In the genomic region with DNA sequence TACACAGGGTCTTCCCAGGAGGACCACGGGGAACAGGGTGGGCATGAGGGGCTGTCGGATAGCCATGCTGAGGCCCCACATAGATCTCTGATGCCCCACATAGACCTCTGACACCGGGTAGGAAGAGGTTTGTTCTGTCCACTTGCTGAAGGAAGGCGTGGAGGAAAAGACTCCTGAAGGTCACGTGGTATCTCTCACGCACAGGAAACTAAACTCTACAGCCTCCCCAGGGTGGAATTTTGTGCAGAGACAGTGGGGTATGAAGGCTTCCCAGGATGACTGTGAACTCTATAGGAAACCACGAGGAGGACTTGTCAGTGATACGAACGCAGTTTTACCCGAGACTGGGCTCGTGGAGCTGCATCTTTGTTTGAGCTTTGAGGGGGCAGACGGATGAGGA, we compare ENCODE assay signal across 15 cellular contexts. TPM values are rescaled to one million over a fixed set of nuclear protein-coding genes. Genes with fewer than 3 reads are reported as not detected.
A peak's percentile ranks its signal among the peaks of the same experiment; 100 is the strongest.
DNase-seq lines count a peak whose midpoint lies in the region; ATAC-seq and TF ChIP-seq lines count a peak whose summit lies in the region.
"Had no signal": no experiment of that assay in that cellular context is flagged by ENCODE, and none has a peak within 500 bp of the region (broad histone marks: within the 10 kb centered on the region; RNA-seq: fewer than 3 reads in every experiment).

No MANE protein-coding gene starts in this region.

- H3K27ac ChIP-seq in dorsolateral prefrontal cortex (peak overlapping the region in 58 of 59 donors; percentile 6 to 87 (median 76)), mucosa of rectum (ENCODE audit: low read depth in 2 of 2, low read length in 2 of 2) (peak overlapping the region; percentile 72 to 83)

- DNase-seq in natural killer cell (no peak), dorsolateral prefrontal cortex (no peak), NCI-H69 (lab: John Stamatoyannopoulos, UW) (no peak), NOMO-1 treated with dmso at 0.1 percent for 144 hours (lab: John Stamatoyannopoulos, UW; ENCODE audit: unreplicated experiment) (no peak)
- no peak for DNase-seq in natural killer cell treated with Interleukin-12 subunit alpha and Interleukin-12 subunit beta and Interleukin-15 and Interleukin-18, amount 100 ng/mL, for 72 hours (ENCODE audit: low spot score)
- no peak for DNase-seq in activated naive CD4-positive, alpha-beta T cell treated with anti-CD3 and anti-CD28 coated beads for 36 hours
- DNase-seq in activated CD4-positive, alpha-beta T cell treated with anti-CD3 and anti-CD28 coated beads, Interleukin-2, amount 10 ng/mL, durations not matched to agents 7 days and 5 days: no peak
- DNase-seq: activated effector memory CD4-positive, alpha-beta T cell treated with anti-CD3 and anti-CD28 coated beads, Interleukin-2, amount 50 U/mL, for 16 hours; effector memory CD4-positive, alpha-beta T cell; islet precursor cell; Kasumi-1; NCI-H1436 had no signal

- TF ChIP-seq CTCF in natural killer cell (IDR thresholded peaks at IDR 0.05): no peak
- TF ChIP-seq CTCF in dorsolateral prefrontal cortex (IDR thresholded peaks at IDR 0.05 in 54 of 56, conservative IDR thresholded peaks at IDR 0.05 in 2 of 56; ENCODE audit: low read depth in 1 of 56, partially characterized antibody in 56 of 56): no peak

- H3K27me3 Mint-ChIP-seq in natural killer cell (ENCODE audit: low read depth in 2 of 2): no peaks in the 10 kb centered on the region
- peaks cover 0 to 2% of the 10 kb centered on the region in 2 donors for H3K27me3 Mint-ChIP-seq in natural killer cell treated with Interleukin-12 subunit alpha and Interleukin-12 subunit beta and Interleukin-15 and Interleukin-18, amount 100 ng/mL, for 72 hours
- H3K27me3 Mint-ChIP-seq in activated naive CD4-positive, alpha-beta T cell treated with anti-CD3 and anti-CD28 coated beads for 36 hours (ENCODE audit: low read depth): peaks cover 2% of the 10 kb centered on the region
- H3K27me3 Mint-ChIP-seq in activated CD4-positive, alpha-beta T cell treated with anti-CD3 and anti-CD28 coated beads, Interleukin-2, amount 10 ng/mL, durations not matched to agents 7 days and 5 days: peaks cover 1% of the 10 kb centered on the region

- no peak for ATAC-seq in natural killer cell
- no peak for ATAC-seq in natural killer cell treated with Interleukin-12 subunit alpha and Interleukin-12 subunit beta and Interleukin-15 and Interleukin-18, amount 100 ng/mL, for 72 hours
- ATAC-seq: WTC11 had no signal

- intact Hi-C loops in natural killer cell (cut with micrococcal nuclease) (no loop called here), dorsolateral prefrontal cortex (cut with DNase I) (loop anchor here (2.0 to 5.0 kb wide), 3 partner anchors 16 to 1095 kb away; a partner anchor contains a TSS)
- intact Hi-C loops in activated naive CD4-positive, alpha-beta T cell treated with anti-CD3 and anti-CD28 coated beads for 36 hours (cut with micrococcal nuclease): no loop called here

- POLR2A ChIA-PET in activated CD4-positive, alpha-beta T cell treated with anti-CD3 and anti-CD28 coated beads, Interleukin-2, amount 10 ng/mL, durations not matched to agents 7 days and 5 days (lab: Charles Lee): no interaction called here

- H3K36me3 Mint-ChIP-seq in natural killer cell: no peaks in the 10 kb centered on the region
- no peaks in the 10 kb centered on the region for H3K36me3 Mint-ChIP-seq in natural killer cell treated with Interleukin-12 subunit alpha and Interleukin-12 subunit beta and Interleukin-15 and Interleukin-18, amount 100 ng/mL, for 72 hours
- no peaks in the 10 kb centered on the region for H3K36me3 Mint-ChIP-seq in activated naive CD4-positive, alpha-beta T cell treated with anti-CD3 and anti-CD28 coated beads for 36 hours (ENCODE audit: low read depth)
- no peaks in the 10 kb centered on the region for H3K36me3 Mint-ChIP-seq in activated CD4-positive, alpha-beta T cell treated with anti-CD3 and anti-CD28 coated beads, Interleukin-2, amount 10 ng/mL, durations not matched to agents 7 days and 5 days (ENCODE audit: low read depth)
- H3K36me3 Mint-ChIP-seq: WTC11 had no signal

- H3K27me3 ChIP-seq in dorsolateral prefrontal cortex (no peaks in the 10 kb centered on the region), mucosa of rectum (ENCODE audit: control insufficient read depth in 2 of 2, insufficient read depth in 2 of 2, low read length in 2 of 2) (no peaks in the 10 kb centered on the region)

- H3K9me3 Mint-ChIP-seq in natural killer cell: no peaks in the 10 kb centered on the region
- no peaks in the 10 kb centered on the region for H3K9me3 Mint-ChIP-seq in natural killer cell treated with Interleukin-12 subunit alpha and Interleukin-12 subunit beta and Interleukin-15 and Interleukin-18, amount 100 ng/mL, for 72 hours
- H3K9me3 Mint-ChIP-seq in activated naive CD4-positive, alpha-beta T cell treated with anti-CD3 and anti-CD28 coated beads for 36 hours: no peaks in the 10 kb centered on the region
- H3K9me3 Mint-ChIP-seq in activated CD4-positive, alpha-beta T cell treated with anti-CD3 and anti-CD28 coated beads, Interleukin-2, amount 10 ng/mL, durations not matched to agents 7 days and 5 days: no peaks in the 10 kb centered on the region
- H3K9me3 Mint-ChIP-seq: WTC11 had no signal

- CTCF ChIA-PET in activated naive CD4-positive, alpha-beta T cell treated with anti-CD3 and anti-CD28 coated beads for 36 hours (lab: Charles Lee): interaction anchor here (0.7 to 1.1 kb wide), 2 partner anchors 19 to 269 kb away, joined by 3 read pairs; no protein-coding TSS in a partner anchor
- CTCF ChIA-PET in activated CD4-positive, alpha-beta T cell treated with anti-CD3 and anti-CD28 coated beads, Interleukin-2, amount 10 ng/mL, durations not matched to agents 7 days and 5 days (lab: Charles Lee): interaction anchor here (1.0 to 2.3 kb wide), 3 partner anchors 17 to 152 kb away, joined by 3 to 8 read pairs (median 3); a partner anchor contains a TSS

- H3K4me1 ChIP-seq in mucosa of rectum (ENCODE audit: control insufficient read depth in 2 of 2, insufficient read depth in 2 of 2, low read length in 2 of 2): peaks cover 13 to 33% of the 10 kb centered on the region in 2 donors

- H3K9ac ChIP-seq in mucosa of rectum (ENCODE audit: low read depth in 1 of 2, low read length in 2 of 2): peak overlapping the region; percentile 11 to 49

- H3K4me3 ChIP-seq in dorsolateral prefrontal cortex (peak overlapping the region in 53 of 59 donors; percentile 29 to 84 (median 72)), mucosa of rectum (ENCODE audit: low read length in 2 of 2) (peak overlapping the region in 1 of 2 donors; percentile 10)

- H3K36me3 ChIP-seq in mucosa of rectum (ENCODE audit: control insufficient read depth in 2 of 2, insufficient read depth in 2 of 2, low read length in 2 of 2): no peaks in the 10 kb centered on the region

- peaks cover 15 to 36% of the 10 kb centered on the region in 2 donors for H3K4me1 Mint-ChIP-seq in natural killer cell
- peaks cover 15 to 21% of the 10 kb centered on the region in 2 donors for H3K4me1 Mint-ChIP-seq in natural killer cell treated with Interleukin-12 subunit alpha and Interleukin-12 subunit beta and Interleukin-15 and Interleukin-18, amount 100 ng/mL, for 72 hours (ENCODE audit: low read depth in 2 of 2)
- H3K4me1 Mint-ChIP-seq in activated naive CD4-positive, alpha-beta T cell treated with anti-CD3 and anti-CD28 coated beads for 36 hours (ENCODE audit: low read depth): peaks cover 18% of the 10 kb centered on the region
- peaks cover 21% of the 10 kb centered on the region for H3K4me1 Mint-ChIP-seq in activated CD4-positive, alpha-beta T cell treated with anti-CD3 and anti-CD28 coated beads, Interleukin-2, amount 10 ng/mL, durations not matched to agents 7 days and 5 days

- peak overlapping the region; percentile 18 for H3K4me3 Mint-ChIP-seq in natural killer cell
- H3K4me3 Mint-ChIP-seq in natural killer cell treated with Interleukin-12 subunit alpha and Interleukin-12 subunit beta and Interleukin-15 and Interleukin-18, amount 100 ng/mL, for 72 hours: no peak overlapping the region
- H3K4me3 Mint-ChIP-seq in activated naive CD4-positive, alpha-beta T cell treated with anti-CD3 and anti-CD28 coated beads for 36 hours: no peak overlapping the region
- H3K4me3 Mint-ChIP-seq in activated CD4-positive, alpha-beta T cell treated with anti-CD3 and anti-CD28 coated beads, Interleukin-2, amount 10 ng/mL, durations not matched to agents 7 days and 5 days: no peak overlapping the region
- H3K4me3 Mint-ChIP-seq: WTC11 had no signal

- no peaks in the 10 kb centered on the region for H3K9me3 ChIP-seq in mucosa of rectum (ENCODE audit: control insufficient read depth in 2 of 2, low read length in 2 of 2)

- H3K27ac Mint-ChIP-seq in natural killer cell: no peak overlapping the region
- H3K27ac Mint-ChIP-seq in natural killer cell treated with Interleukin-12 subunit alpha and Interleukin-12 subunit beta and Interleukin-15 and Interleukin-18, amount 100 ng/mL, for 72 hours: no peak overlapping the region
- no peak overlapping the region for H3K27ac Mint-ChIP-seq in activated naive CD4-positive, alpha-beta T cell treated with anti-CD3 and anti-CD28 coated beads for 36 hours
- no peak overlapping the region for H3K27ac Mint-ChIP-seq in activated CD4-positive, alpha-beta T cell treated with anti-CD3 and anti-CD28 coated beads, Interleukin-2, amount 10 ng/mL, durations not matched to agents 7 days and 5 days
- H3K27ac Mint-ChIP-seq: WTC11 had no signal

RNA-seq across cellular contexts. Expression of a gene that starts 2.8 kb away (rescaled TPM):
- total RNA-seq in natural killer cell (10 to 100 TPM in 2 of 3 donors, 1 to 10 TPM in 1; 9.6 to 13.5 (median 11.3) TPM), dorsolateral prefrontal cortex (10 to 100 TPM; 47.6 to 92.0 (median 62.5) TPM)
- 10 to 100 TPM in 1 of 2 donors, 1 to 10 TPM in 1; 7.8 to 11.5 TPM for total RNA-seq in natural killer cell treated with Interleukin-12 subunit alpha and Interleukin-12 subunit beta and Interleukin-15 and Interleukin-18, amount 100 ng/mL, for 72 hours
- 1 to 10 TPM; 5.2 TPM for total RNA-seq in activated naive CD4-positive, alpha-beta T cell treated with anti-CD3 and anti-CD28 coated beads for 36 hours
- 10 to 100 TPM in 1 of 2 experiments, 1 to 10 TPM in 1; 9.7 to 11.2 TPM for total RNA-seq in activated CD4-positive, alpha-beta T cell treated with anti-CD3 and anti-CD28 coated beads, Interleukin-2, amount 10 ng/mL, durations not matched to agents 7 days and 5 days

RNA-seq across cellular contexts. Expression of a gene that starts 41.4 kb away (rescaled TPM):
- total RNA-seq in natural killer cell (under 1 TPM; 0.11 to 0.13 (median 0.12) TPM), dorsolateral prefrontal cortex (10 to 100 TPM; 15.0 to 72.0 (median 46.3) TPM)
- not detected for total RNA-seq in natural killer cell treated with Interleukin-12 subunit alpha and Interleukin-12 subunit beta and Interleukin-15 and Interleukin-18, amount 100 ng/mL, for 72 hours
- total RNA-seq in activated naive CD4-positive, alpha-beta T cell treated with anti-CD3 and anti-CD28 coated beads for 36 hours: under 1 TPM; 0.07 to 0.12 TPM
- under 1 TPM; 0.10 to 0.15 TPM for total RNA-seq in activated CD4-positive, alpha-beta T cell treated with anti-CD3 and anti-CD28 coated beads, Interleukin-2, amount 10 ng/mL, durations not matched to agents 7 days and 5 days
- total RNA-seq: glomerular endothelial cell had no signal

RNA-seq across cellular contexts. Expression of a gene that starts 55.5 kb away (rescaled TPM):
- total RNA-seq in natural killer cell (not detected), dorsolateral prefrontal cortex (under 1 TPM in 4 of 120 experiments, not detected in 116; 0.15 to 0.20 (median 0.18) TPM)
- total RNA-seq in natural killer cell treated with Interleukin-12 subunit alpha and Interleukin-12 subunit beta and Interleukin-15 and Interleukin-18, amount 100 ng/mL, for 72 hours: not detected
- not detected for total RNA-seq in activated naive CD4-positive, alpha-beta T cell treated with anti-CD3 and anti-CD28 coated beads for 36 hours
- not detected for total RNA-seq in activated CD4-positive, alpha-beta T cell treated with anti-CD3 and anti-CD28 coated beads, Interleukin-2, amount 10 ng/mL, durations not matched to agents 7 days and 5 days

Comparison
In these comparisons a context has a peak if more than half of its experiments do, and no peak if none do; other contexts are left out.
1. RNA of a gene that starts 41.4 kb away (total RNA-seq): 15.0 to 72.0 TPM in dorsolateral prefrontal cortex; 0.10 to 0.15 TPM in activated CD4-positive, alpha-beta T cell treated with anti-CD3 and anti-CD28 coated beads, Interleukin-2, amount 10 ng/mL, durations not matched to agents 7 days and 5 days, 0.07 to 0.12 TPM in activated naive CD4-positive, alpha-beta T cell treated with anti-CD3 and anti-CD28 coated beads for 36 hours, 0.11 to 0.13 TPM in natural killer cell and not detected in natural killer cell treated with Interleukin-12 subunit alpha and Interleukin-12 subunit beta and Interleukin-15 and Interleukin-18, amount 100 ng/mL, for 72 hours; every median in the first group is over 10 times any median in the second.
2. intact Hi-C loops: an anchor here in dorsolateral prefrontal cortex (2.0 to 5.0 kb wide); none called in natural killer cell and activated naive CD4-positive, alpha-beta T cell treated with anti-CD3 and anti-CD28 coated beads for 36 hours.